2 cellular contexts compared by ENCODE assay signal in the genomic region with DNA sequence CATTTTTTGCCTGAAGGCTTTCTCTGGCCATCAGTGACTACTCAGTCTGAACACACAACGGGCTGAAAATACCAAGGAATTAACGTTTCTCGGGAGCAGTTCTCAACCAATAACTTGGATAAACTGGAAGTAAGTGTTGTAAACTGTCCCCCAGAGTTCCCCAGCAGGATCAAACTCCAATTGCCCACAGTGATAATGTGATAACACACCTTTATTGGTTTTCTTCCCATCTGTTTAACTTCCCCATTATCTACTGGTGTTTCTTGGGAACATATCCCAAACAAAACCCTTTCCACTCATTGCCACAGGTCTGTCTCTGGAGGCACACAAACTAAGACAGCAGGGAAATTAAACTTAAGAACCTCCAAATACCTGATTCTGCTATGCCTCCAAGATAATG.
TF ChIP-seq lines count a peak whose summit lies in the region.

No MANE protein-coding gene starts in this region.

TF ChIP-seq in GM23338, 12 proteins besides CTCF, POLR2A, EP300 and RAD21 (continues in another document):
- TF ChIP-seq, protein P1, sequence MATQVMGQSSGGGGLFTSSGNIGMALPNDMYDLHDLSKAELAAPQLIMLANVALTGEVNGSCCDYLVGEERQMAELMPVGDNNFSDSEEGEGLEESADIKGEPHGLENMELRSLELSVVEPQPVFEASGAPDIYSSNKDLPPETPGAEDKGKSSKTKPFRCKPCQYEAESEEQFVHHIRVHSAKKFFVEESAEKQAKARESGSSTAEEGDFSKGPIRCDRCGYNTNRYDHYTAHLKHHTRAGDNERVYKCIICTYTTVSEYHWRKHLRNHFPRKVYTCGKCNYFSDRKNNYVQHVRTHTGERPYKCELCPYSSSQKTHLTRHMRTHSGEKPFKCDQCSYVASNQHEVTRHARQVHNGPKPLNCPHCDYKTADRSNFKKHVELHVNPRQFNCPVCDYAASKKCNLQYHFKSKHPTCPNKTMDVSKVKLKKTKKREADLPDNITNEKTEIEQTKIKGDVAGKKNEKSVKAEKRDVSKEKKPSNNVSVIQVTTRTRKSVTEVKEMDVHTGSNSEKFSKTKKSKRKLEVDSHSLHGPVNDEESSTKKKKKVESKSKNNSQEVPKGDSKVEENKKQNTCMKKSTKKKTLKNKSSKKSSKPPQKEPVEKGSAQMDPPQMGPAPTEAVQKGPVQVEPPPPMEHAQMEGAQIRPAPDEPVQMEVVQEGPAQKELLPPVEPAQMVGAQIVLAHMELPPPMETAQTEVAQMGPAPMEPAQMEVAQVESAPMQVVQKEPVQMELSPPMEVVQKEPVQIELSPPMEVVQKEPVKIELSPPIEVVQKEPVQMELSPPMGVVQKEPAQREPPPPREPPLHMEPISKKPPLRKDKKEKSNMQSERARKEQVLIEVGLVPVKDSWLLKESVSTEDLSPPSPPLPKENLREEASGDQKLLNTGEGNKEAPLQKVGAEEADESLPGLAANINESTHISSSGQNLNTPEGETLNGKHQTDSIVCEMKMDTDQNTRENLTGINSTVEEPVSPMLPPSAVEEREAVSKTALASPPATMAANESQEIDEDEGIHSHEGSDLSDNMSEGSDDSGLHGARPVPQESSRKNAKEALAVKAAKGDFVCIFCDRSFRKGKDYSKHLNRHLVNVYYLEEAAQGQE (IDR thresholded peaks at IDR 0.05; ENCODE audit: unreplicated experiment) = no peak
- no peak for TF ChIP-seq JUNB (IDR thresholded peaks at IDR 0.05; ENCODE audit: unreplicated experiment)
- TF ChIP-seq CREB1 (CRISPR knock-in tag; IDR thresholded peaks at IDR 0.05; ENCODE audit: low read depth) = no peak
- no peak for TF ChIP-seq EZH2 (IDR thresholded peaks at IDR 0.05; ENCODE audit: low read depth, unreplicated experiment)
- TF ChIP-seq NANOG (IDR thresholded peaks at IDR 0.05; ENCODE audit: borderline replicate concordance) = no peak
- TF ChIP-seq, protein P2, sequence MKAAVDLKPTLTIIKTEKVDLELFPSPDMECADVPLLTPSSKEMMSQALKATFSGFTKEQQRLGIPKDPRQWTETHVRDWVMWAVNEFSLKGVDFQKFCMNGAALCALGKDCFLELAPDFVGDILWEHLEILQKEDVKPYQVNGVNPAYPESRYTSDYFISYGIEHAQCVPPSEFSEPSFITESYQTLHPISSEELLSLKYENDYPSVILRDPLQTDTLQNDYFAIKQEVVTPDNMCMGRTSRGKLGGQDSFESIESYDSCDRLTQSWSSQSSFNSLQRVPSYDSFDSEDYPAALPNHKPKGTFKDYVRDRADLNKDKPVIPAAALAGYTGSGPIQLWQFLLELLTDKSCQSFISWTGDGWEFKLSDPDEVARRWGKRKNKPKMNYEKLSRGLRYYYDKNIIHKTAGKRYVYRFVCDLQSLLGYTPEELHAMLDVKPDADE (IDR thresholded peaks at IDR 0.05) = no peak
- no peak for TF ChIP-seq ZNF331 (CRISPR knock-in tag; IDR thresholded peaks at IDR 0.05; ENCODE audit: low read depth)
- TF ChIP-seq POLR2AphosphoS5 (IDR thresholded peaks at IDR 0.05; ENCODE audit: low read depth) = no peak
- no peak for TF ChIP-seq STAT1 (IDR thresholded peaks at IDR 0.05; ENCODE audit: unreplicated experiment)
- no peak for TF ChIP-seq ZNF114 (CRISPR knock-in tag; IDR thresholded peaks at IDR 0.05)
- TF ChIP-seq EZH2phosphoT487 (IDR thresholded peaks at IDR 0.05; ENCODE audit: unreplicated experiment) = no peak

TF ChIP-seq in K562, 482 proteins besides CTCF, POLR2A, EP300 and RAD21 (continued from another document):
- TF ChIP-seq THRA (IDR thresholded peaks at IDR 0.05) (no peak), ZNF655 (CRISPR knock-in tag; IDR thresholded peaks at IDR 0.05) (no peak), BCLAF1 (IDR thresholded peaks at IDR 0.05; ENCODE audit: borderline replicate concordance in 1 of 2, control insufficient read depth in 1 of 2, low read depth in 2 of 2, low read length in 1 of 2) (no peak), COPS2 (conservative IDR thresholded peaks at IDR 0.05) (no peak)
- TF ChIP-seq, protein P3, sequence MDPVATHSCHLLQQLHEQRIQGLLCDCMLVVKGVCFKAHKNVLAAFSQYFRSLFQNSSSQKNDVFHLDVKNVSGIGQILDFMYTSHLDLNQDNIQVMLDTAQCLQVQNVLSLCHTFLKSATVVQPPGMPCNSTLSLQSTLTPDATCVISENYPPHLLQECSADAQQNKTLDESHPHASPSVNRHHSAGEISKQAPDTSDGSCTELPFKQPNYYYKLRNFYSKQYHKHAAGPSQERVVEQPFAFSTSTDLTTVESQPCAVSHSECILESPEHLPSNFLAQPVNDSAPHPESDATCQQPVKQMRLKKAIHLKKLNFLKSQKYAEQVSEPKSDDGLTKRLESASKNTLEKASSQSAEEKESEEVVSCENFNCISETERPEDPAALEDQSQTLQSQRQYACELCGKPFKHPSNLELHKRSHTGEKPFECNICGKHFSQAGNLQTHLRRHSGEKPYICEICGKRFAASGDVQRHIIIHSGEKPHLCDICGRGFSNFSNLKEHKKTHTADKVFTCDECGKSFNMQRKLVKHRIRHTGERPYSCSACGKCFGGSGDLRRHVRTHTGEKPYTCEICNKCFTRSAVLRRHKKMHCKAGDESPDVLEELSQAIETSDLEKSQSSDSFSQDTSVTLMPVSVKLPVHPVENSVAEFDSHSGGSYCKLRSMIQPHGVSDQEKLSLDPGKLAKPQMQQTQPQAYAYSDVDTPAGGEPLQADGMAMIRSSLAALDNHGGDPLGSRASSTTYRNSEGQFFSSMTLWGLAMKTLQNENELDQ (CRISPR knock-in tag; IDR thresholded peaks at IDR 0.05; ENCODE audit: borderline replicate concordance) = no peak
